ENCODE assay signal across 13 cellular contexts in genomic region chr4:74114234-74114633, GRCh38. TPM values are rescaled to one million over a fixed set of nuclear protein-coding genes. Genes with fewer than 3 reads are reported as not detected.
DNase-seq lines count a peak whose midpoint lies in the region; ATAC-seq, FAIRE-seq and TF ChIP-seq lines count a peak whose summit lies in the region.
"Had no signal": no experiment of that assay in that cellular context is flagged by ENCODE, and none has a peak within 500 bp of the region (broad histone marks: within the 10 kb centered on the region; RNA-seq: fewer than 3 reads in every experiment).

No MANE protein-coding gene starts in this region.

- TF ChIP-seq EP300 in A549 (IDR thresholded peaks at IDR 0.05) (no peak), gastroesophageal sphincter (IDR thresholded peaks at IDR 0.05) (no peak)

- H3K79me1 ChIP-seq in neuronal stem cell (ENCODE audit: low read depth, low read length) = no peaks in the 10 kb centered on the region

- H2BK5ac ChIP-seq in neuronal stem cell (ENCODE audit: low read length) = no peak overlapping the region

- H2BK15ac ChIP-seq in neuronal stem cell (ENCODE audit: low read length) = no peak overlapping the region

- no peak for TF ChIP-seq POLR2A in A549 (IDR thresholded peaks at IDR 0.05; ENCODE audit: low read length)
- TF ChIP-seq POLR2A in gastroesophageal sphincter (IDR thresholded peaks at IDR 0.05) = no peak

- ATAC-seq in A549 (no peak), gastroesophageal sphincter (no peak)
- ATAC-seq: activated T-cell treated with anti-CD3 and anti-CD28 coated beads, Interleukin-2, amount 50 U/mL, for 4 hours had no signal

- no peak overlapping the region for H2AK5ac ChIP-seq in neuronal stem cell (ENCODE audit: low read depth, low read length)

- H3K9me3 Mint-ChIP-seq in HFFc6 = no peaks in the 10 kb centered on the region
- H3K9me3 Mint-ChIP-seq: activated T-cell treated with anti-CD3 and anti-CD28 coated beads, Interleukin-2, amount 50 U/mL, for 4 hours had no signal

- TF ChIP-seq CTCF in A549 (IDR thresholded peaks at IDR 0.05) (no peak), HFFc6 (IDR thresholded peaks at IDR 0.05) (no peak), brain microvascular endothelial cell (IDR thresholded peaks at IDR 0.05; ENCODE audit: low read depth, low read length, missing control alignments) (no peak), gastroesophageal sphincter (IDR thresholded peaks at IDR 0.05) (no peak)

- H3K23ac ChIP-seq in neuronal stem cell (ENCODE audit: low read depth, low read length, poor library complexity) = no peak overlapping the region

- no peak overlapping the region for H4K91ac ChIP-seq in neuronal stem cell (ENCODE audit: low read depth, low read length, poor library complexity)

- H3K27ac ChIP-seq in A549 = peak overlapping the region; percentile 95 to 99
- peak overlapping the region; percentile 66 for H3K27ac ChIP-seq in brain microvascular endothelial cell
- no peak overlapping the region for H3K27ac ChIP-seq in neuronal stem cell (replicated peaks; ENCODE audit: low read length)
- H3K27ac ChIP-seq in gastroesophageal sphincter = no peak overlapping the region

- TF ChIP-seq RAD21 in A549 (conservative IDR thresholded peaks at IDR 0.05 in 1 of 2, IDR thresholded peaks at IDR 0.05 in 1 of 2) = no peak

- no peak overlapping the region for H2BK120ac ChIP-seq in neuronal stem cell (ENCODE audit: low read depth, low read length)

- H3K18ac ChIP-seq in neuronal stem cell (ENCODE audit: low read length) = no peak overlapping the region

- H3K4me1 ChIP-seq in A549 (peaks cover 78% of the 10 kb centered on the region), neuronal stem cell (ENCODE audit: control insufficient read depth in 2 of 2, insufficient read depth in 1 of 2, low read depth in 1 of 2, low read length in 2 of 2) (peaks cover 0 to 8% of the 10 kb centered on the region in 2 donors), gastroesophageal sphincter (peaks cover 12 to 21% (median 15%) of the 10 kb centered on the region in 3 donors)

- peaks cover 90% of the 10 kb centered on the region for H3K4me1 Mint-ChIP-seq in HFFc6 (ENCODE audit: low read depth)

- CTCF ChIA-PET in A549 (lab: Yijun Ruan, JAX) = interaction anchor here (0.5 to 6.5 kb wide), 5 partner anchors 13 to 76 kb away, joined by 3 to 37 read pairs (median 4); partner anchors contain the start of gene CXCL3

- H3K4ac ChIP-seq in neuronal stem cell (ENCODE audit: low read length) = no peak overlapping the region

- no peak overlapping the region for H3K4me3 Mint-ChIP-seq in HFFc6
- H3K4me3 Mint-ChIP-seq: activated T-cell treated with anti-CD3 and anti-CD28 coated beads, Interleukin-2, amount 50 U/mL, for 4 hours had no signal

- FAIRE-seq in A549 (lab: Jason Lieb, UNC) = no peak

- 90% methylated on average over 1 of the region's 1 CpG for WGBS in A549 (ENCODE audit: missing lambda C conversion rate)
- WGBS in neuronal stem cell (ENCODE audit: extremely low coverage in 2 of 2, insufficient read length in 2 of 2, insufficient replicate concordance in 1 of 2), 2 donors = no CpG with 5 or more reads among the region's 1 CpG
- 100% methylated on average over 1 of the region's 1 CpG; no CpG with 5 or more reads in 1 of the 2 donors for WGBS in gastroesophageal sphincter (ENCODE audit: low coverage in 1 of 2), 2 donors

- no peak overlapping the region for H4K8ac ChIP-seq in neuronal stem cell (ENCODE audit: low read depth, low read length)

- no peak overlapping the region for H3K14ac ChIP-seq in neuronal stem cell (ENCODE audit: low read length)

- no peak overlapping the region for H2BK12ac ChIP-seq in neuronal stem cell (ENCODE audit: low read length)

- H3K27ac Mint-ChIP-seq in HFFc6 = peak overlapping the region; percentile 93

- POLR2A ChIA-PET in A549 (lab: Yijun Ruan, JAX) = interaction anchor here (0.6 kb wide), 1 partner anchor 116 kb away, joined by 3 read pairs; the partner anchor contains the start of gene CXCL5

- in situ Hi-C loops in brain microvascular endothelial cell (cut with HindIII; ENCODE audit: low pct_ligation_motif_present, low sequenced_read_pairs) = no loop called here

- no peaks in the 10 kb centered on the region; the same call in 1 of the 2 replicates for H3K27me3 Mint-ChIP-seq in HFFc6 (ENCODE audit: insufficient read depth)

- H3K27me3 ChIP-seq in brain microvascular endothelial cell (replicated peaks) (no peaks in the 10 kb centered on the region), neuronal stem cell (ENCODE audit: control insufficient read depth in 3 of 3, insufficient read depth in 3 of 3, low read depth in 1 of 3, low read length in 3 of 3) (no peaks in the 10 kb centered on the region), gastroesophageal sphincter (no peaks in the 10 kb centered on the region), H7 (ENCODE audit: control insufficient read depth, insufficient read depth, low read length) (no peaks in the 10 kb centered on the region)
- H3K27me3 ChIP-seq: adrenal gland had no signal

- no peaks in the 10 kb centered on the region for H3K9me3 ChIP-seq in A549
- peaks cover 2 to 9% of the 10 kb centered on the region in 2 donors for H3K9me3 ChIP-seq in neuronal stem cell (replicated peaks in 1 of 2; ENCODE audit: control insufficient read depth in 2 of 2, insufficient read depth in 1 of 2, low read depth in 1 of 2, low read length in 2 of 2)
- H3K9me3 ChIP-seq in gastroesophageal sphincter = no peaks in the 10 kb centered on the region
- H3K9me3 ChIP-seq: adrenal gland had no signal

- H3K4me3 ChIP-seq in A549 = no peak overlapping the region
- H3K4me3 ChIP-seq in brain microvascular endothelial cell (ENCODE audit: low read depth, low read length) = no peak overlapping the region
- no peak overlapping the region for H3K4me3 ChIP-seq in neuronal stem cell (ENCODE audit: low read length in 2 of 2)
- no peak overlapping the region for H3K4me3 ChIP-seq in gastroesophageal sphincter
- H3K4me3 ChIP-seq in H7 (ENCODE audit: insufficient read depth, low read depth, low read length) = no peak overlapping the region
- H3K4me3 ChIP-seq: adrenal gland had no signal

- no peak overlapping the region for H3K9ac ChIP-seq in neuronal stem cell (ENCODE audit: low read depth, low read length, poor library complexity)

- H3K36me3 ChIP-seq in brain microvascular endothelial cell (replicated peaks) = no peaks in the 10 kb centered on the region
- no peaks in the 10 kb centered on the region for H3K36me3 ChIP-seq in neuronal stem cell (replicated peaks in 1 of 2; ENCODE audit: control insufficient read depth in 2 of 2, insufficient read depth in 2 of 2, low read length in 2 of 2)
- no peaks in the 10 kb centered on the region for H3K36me3 ChIP-seq in gastroesophageal sphincter
- H3K36me3 ChIP-seq in H7 (replicated peaks; ENCODE audit: control insufficient read depth, insufficient read depth, low read length) = no peaks in the 10 kb centered on the region
- H3K36me3 ChIP-seq: adrenal gland had no signal

- no peak overlapping the region for H2AFZ ChIP-seq in neuronal stem cell (ENCODE audit: low read length)

- H3K4me2 ChIP-seq in A549 = peak overlapping the region; percentile 32
- H3K4me2 ChIP-seq in neuronal stem cell (ENCODE audit: insufficient read depth, low read length, poor library complexity, severe bottlenecking) = no peak overlapping the region

- H3K36me3 Mint-ChIP-seq in HFFc6 (ENCODE audit: low read depth) = no peaks in the 10 kb centered on the region

- no peak for DNase-seq in A549 (ENCODE audit: low read depth in 1 of 2, low spot score in 1 of 2)
- peak; percentile 92 for DNase-seq in HFFc6
- DNase-seq in brain microvascular endothelial cell = peak; percentile 81
- DNase-seq in fibroblast of the conjunctiva (ENCODE audit: low read depth) = peak; percentile 56
- DNase-seq in neuronal stem cell (ENCODE audit: low spot score) = no peak
- DNase-seq in H7 = no peak
- DNase-seq in DMS114 treated with DMSO at 0.1 percent for 48 hours (lab: John Stamatoyannopoulos, UW; ENCODE audit: unreplicated experiment) = no peak
- DNase-seq: ACHN; activated T-cell treated with anti-CD3 and anti-CD28 coated beads, Interleukin-2, amount 50 U/mL, for 4 hours; midbrain; NCI-H2107 had no signal

TF ChIP-seq in A549, 52 proteins besides CTCF, POLR2A, EP300 and RAD21:
- no peak for TF ChIP-seq CHD4 (IDR thresholded peaks at IDR 0.05; ENCODE audit: borderline replicate concordance)
- TF ChIP-seq FOSL2 (IDR thresholded peaks at IDR 0.05) = no peak
- TF ChIP-seq FOSL2 (CRISPR knock-in tag; IDR thresholded peaks at IDR 0.05) = peak; percentile 73
- peak; percentile 27; the same call in 1 of the 2 replicates for TF ChIP-seq JUNB (IDR thresholded peaks at IDR 0.05)

RNA-seq across cellular contexts. Expression of gene CXCL2, which starts 15.2 kb away (rescaled TPM):
- polyA plus RNA-seq in A549 (2011; rRNA removed) (59.5 and 122 TPM in 2 replicates), A549 (2017; fragmentation: RNase III; extraction: RNeasy Plus Mini Kit Qiagen cat#74134 plus additional on column Dnase treatment) (9.3 to 10.6 TPM (median 9.4 TPM) in 3 replicates)
- polyA plus RNA-seq in A549 (2012; cell fraction: cytosol; rRNA removed) = 75.6 and 94.7 TPM in 2 replicates
- 202 and 263 TPM in 2 replicates for polyA plus RNA-seq in A549 (2012; cell fraction: nucleus; rRNA removed)
- 17.2 and 37.1 TPM in 2 replicates for polyA minus RNA-seq in A549 (2011; rRNA and poly(A)+ RNA removed)
- 1 to 10 TPM; 1.1 to 3.2 (median 1.9) TPM for total RNA-seq in HFFc6 (2021; fragmentation: NEBNext Ultra II Directional; extraction: Animal tissue kit (Norgen Biotek cat#: 25700))
- polyA plus RNA-seq in neuronal stem cell (2013, experiment 1 of 2) = 0.25 TPM
- polyA plus RNA-seq in neuronal stem cell (2013, experiment 2 of 2) = 0.28 TPM
- 10 to 100 TPM in 1 of 4 donors, 1 to 10 TPM in 3; 2.5 to 22.8 (median 5.9) TPM for total RNA-seq in gastroesophageal sphincter
- not detected in 2 replicates for total RNA-seq in H7 (2014; rRNA removed; shearing (Covaris generic))

RNA-seq across cellular contexts. Expression of gene MTHFD2L, which starts 43.7 kb away (rescaled TPM):
- polyA plus RNA-seq in A549 (2011; rRNA removed) (13.9 and 19.3 TPM in 2 replicates), A549 (2017; fragmentation: RNase III; extraction: RNeasy Plus Mini Kit Qiagen cat#74134 plus additional on column Dnase treatment) (6.3 to 9.0 TPM (median 8.5 TPM) in 3 replicates)
- polyA plus RNA-seq in A549 (2012; cell fraction: cytosol; rRNA removed) = 4.4 TPM in 2 replicates
- 2.8 and 4.1 TPM in 2 replicates for polyA plus RNA-seq in A549 (2012; cell fraction: nucleus; rRNA removed)
- polyA minus RNA-seq in A549 (2011; rRNA and poly(A)+ RNA removed) = 9.5 and 10.2 TPM in 2 replicates
- total RNA-seq in HFFc6 (2021; fragmentation: NEBNext Ultra II Directional; extraction: Animal tissue kit (Norgen Biotek cat#: 25700)) = 1 to 10 TPM; 5.2 to 9.0 (median 8.1) TPM
- polyA plus RNA-seq in neuronal stem cell (2013, experiment 1 of 2) = 8.4 TPM
- polyA plus RNA-seq in neuronal stem cell (2013, experiment 2 of 2) = 8.6 TPM
- 10 to 100 TPM; 12.4 to 29.0 (median 23.4) TPM for total RNA-seq in gastroesophageal sphincter
- total RNA-seq in H7 (2014; rRNA removed; shearing (Covaris generic)) = 6.6 and 7.9 TPM in 2 replicates

Comparison
In these comparisons a context has a peak if more than half of its experiments do, and no peak if none do; other contexts are left out.
1. DNase-seq: peak in HFFc6 (single experiment), brain microvascular endothelial cell (single experiment) and fibroblast of the conjunctiva (single experiment); none in A549 (0 of 2), neuronal stem cell (single experiment), H7 (single experiment) and DMS114 treated with DMSO at 0.1 percent for 48 hours (single experiment).
2. H3K27ac ChIP-seq: peak in A549 (2 of 2) and brain microvascular endothelial cell (single experiment); none in neuronal stem cell (single experiment) and gastroesophageal sphincter (0 of 4).